In the genomic region with DNA sequence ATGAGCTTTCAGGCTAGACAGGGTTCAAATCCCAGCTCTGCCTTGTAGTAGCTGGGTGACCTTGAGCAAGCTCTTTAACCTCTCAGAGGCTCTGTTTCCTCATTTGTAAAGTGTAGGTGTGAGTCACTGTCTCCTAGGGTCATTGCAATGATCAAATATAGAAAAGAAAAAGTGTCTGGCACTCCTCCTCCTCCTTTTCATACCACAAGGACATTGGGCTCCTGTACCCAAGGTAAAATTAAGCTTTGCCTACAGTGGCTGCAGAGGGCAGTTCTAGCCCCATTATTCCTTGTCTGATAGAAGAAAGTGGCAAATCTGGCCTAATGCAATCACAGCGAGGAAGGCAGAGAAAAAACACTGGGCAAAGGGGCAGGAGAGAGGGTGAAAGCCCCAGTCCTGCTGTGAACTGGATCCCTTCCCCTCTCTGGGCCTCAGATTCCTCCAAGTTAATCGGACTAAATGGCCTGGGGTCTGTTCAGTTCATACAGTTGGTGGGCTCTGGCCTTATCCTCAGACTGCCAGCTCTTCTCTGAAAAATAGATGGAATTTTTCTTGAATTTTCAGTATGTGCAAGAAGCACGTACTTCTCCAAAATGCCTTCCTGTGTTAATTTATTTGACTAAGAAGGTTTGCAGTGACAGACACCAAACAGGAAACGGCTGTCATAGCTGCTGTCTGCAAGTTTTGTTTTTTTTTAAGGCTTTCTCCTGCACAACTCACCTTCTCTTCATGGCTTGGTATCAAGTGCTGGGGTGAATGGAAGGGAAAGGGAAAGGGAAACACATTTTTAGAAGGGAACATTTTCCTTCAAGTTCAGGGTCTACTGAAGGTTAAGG, we compare ENCODE assay signal across 1 cellular context.
TF ChIP-seq lines count a peak whose summit lies in the region.

No MANE protein-coding gene starts in this region.

TF ChIP-seq in GM12878, 131 proteins besides CTCF, POLR2A, EP300 and RAD21 (continued from another document):
- TF ChIP-seq, protein P1, sequence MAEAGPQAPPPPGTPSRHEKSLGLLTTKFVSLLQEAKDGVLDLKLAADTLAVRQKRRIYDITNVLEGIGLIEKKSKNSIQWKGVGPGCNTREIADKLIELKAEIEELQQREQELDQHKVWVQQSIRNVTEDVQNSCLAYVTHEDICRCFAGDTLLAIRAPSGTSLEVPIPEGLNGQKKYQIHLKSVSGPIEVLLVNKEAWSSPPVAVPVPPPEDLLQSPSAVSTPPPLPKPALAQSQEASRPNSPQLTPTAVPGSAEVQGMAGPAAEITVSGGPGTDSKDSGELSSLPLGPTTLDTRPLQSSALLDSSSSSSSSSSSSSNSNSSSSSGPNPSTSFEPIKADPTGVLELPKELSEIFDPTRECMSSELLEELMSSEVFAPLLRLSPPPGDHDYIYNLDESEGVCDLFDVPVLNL (IDR thresholded peaks at IDR 0.05; ENCODE audit: low read depth, low read length) = no peak
- TF ChIP-seq ATF3 (IDR thresholded peaks at IDR 0.05; ENCODE audit: borderline replicate concordance, extremely low read depth, low read depth, low read length) (no peak), PRDM15 (CRISPR knock-in tag; IDR thresholded peaks at IDR 0.05) (no peak), TCF7 (IDR thresholded peaks at IDR 0.05; ENCODE audit: borderline replicate concordance) (no peak), NFIC (IDR thresholded peaks at IDR 0.05; ENCODE audit: low read depth, low read length) (0 out of 2 replicates have a peak, but pooled peaks have one; percentile 49), CBFB (IDR thresholded peaks at IDR 0.05; ENCODE audit: low read depth) (no peak), ESRRA (IDR thresholded peaks at IDR 0.05; ENCODE audit: low read length) (peak; percentile 94; the same call in 1 of the 2 replicates), CUX1 (IDR thresholded peaks at IDR 0.05; ENCODE audit: insufficient replicate concordance, low read depth, low read length) (no peak), NR2C1 (IDR thresholded peaks at IDR 0.05) (peak; percentile 22; the same call in 1 of the 2 replicates), TCF3 (IDR thresholded peaks at IDR 0.05; ENCODE audit: borderline replicate concordance, insufficient read depth, low read depth, low read length) (no peak), DPF2 (IDR thresholded peaks at IDR 0.05) (0 out of 2 replicates have a peak, but pooled peaks have one; percentile 29), IKZF1 (conservative IDR thresholded peaks at IDR 0.05) (peak; percentile 23; the same call in 1 of the 2 replicates), IKZF2 (IDR thresholded peaks at IDR 0.05) (0 out of 4 replicates have a peak, but pooled peaks have one; percentile 7 to 17), PKNOX1 (IDR thresholded peaks at IDR 0.05) (peak; percentile 63; the same call in 1 of the 2 replicates), TCF12 (IDR thresholded peaks at IDR 0.05; ENCODE audit: low read depth, low read length) (no peak), TAF1 (IDR thresholded peaks at IDR 0.05; ENCODE audit: borderline replicate concordance, low read depth, low read length) (peak; percentile 16; the same call in 1 of the 2 replicates), NR2F1 (conservative IDR thresholded peaks at IDR 0.05) (peak; percentile 80), MEF2B (IDR thresholded peaks at IDR 0.05; ENCODE audit: partially characterized antibody, poor library complexity, severe bottlenecking) (peak; percentile 24), CBX3 (IDR thresholded peaks at IDR 0.05; ENCODE audit: borderline replicate concordance, low read depth) (no peak), ZNF384 (IDR thresholded peaks at IDR 0.05; ENCODE audit: borderline replicate concordance, low read depth, low read length) (peak; percentile 82), ZBED1 (IDR thresholded peaks at IDR 0.05; ENCODE audit: borderline replicate concordance) (no peak)
- TF ChIP-seq, protein P2, sequence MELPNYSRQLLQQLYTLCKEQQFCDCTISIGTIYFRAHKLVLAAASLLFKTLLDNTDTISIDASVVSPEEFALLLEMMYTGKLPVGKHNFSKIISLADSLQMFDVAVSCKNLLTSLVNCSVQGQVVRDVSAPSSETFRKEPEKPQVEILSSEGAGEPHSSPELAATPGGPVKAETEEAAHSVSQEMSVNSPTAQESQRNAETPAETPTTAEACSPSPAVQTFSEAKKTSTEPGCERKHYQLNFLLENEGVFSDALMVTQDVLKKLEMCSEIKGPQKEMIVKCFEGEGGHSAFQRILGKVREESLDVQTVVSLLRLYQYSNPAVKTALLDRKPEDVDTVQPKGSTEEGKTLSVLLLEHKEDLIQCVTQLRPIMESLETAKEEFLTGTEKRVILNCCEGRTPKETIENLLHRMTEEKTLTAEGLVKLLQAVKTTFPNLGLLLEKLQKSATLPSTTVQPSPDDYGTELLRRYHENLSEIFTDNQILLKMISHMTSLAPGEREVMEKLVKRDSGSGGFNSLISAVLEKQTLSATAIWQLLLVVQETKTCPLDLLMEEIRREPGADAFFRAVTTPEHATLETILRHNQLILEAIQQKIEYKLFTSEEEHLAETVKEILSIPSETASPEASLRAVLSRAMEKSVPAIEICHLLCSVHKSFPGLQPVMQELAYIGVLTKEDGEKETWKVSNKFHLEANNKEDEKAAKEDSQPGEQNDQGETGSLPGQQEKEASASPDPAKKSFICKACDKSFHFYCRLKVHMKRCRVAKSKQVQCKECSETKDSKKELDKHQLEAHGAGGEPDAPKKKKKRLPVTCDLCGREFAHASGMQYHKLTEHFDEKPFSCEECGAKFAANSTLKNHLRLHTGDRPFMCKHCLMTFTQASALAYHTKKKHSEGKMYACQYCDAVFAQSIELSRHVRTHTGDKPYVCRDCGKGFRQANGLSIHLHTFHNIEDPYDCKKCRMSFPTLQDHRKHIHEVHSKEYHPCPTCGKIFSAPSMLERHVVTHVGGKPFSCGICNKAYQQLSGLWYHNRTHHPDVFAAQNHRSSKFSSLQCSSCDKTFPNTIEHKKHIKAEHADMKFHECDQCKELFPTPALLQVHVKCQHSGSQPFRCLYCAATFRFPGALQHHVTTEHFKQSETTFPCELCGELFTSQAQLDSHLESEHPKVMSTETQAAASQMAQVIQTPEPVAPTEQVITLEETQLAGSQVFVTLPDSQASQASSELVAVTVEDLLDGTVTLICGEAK (IDR thresholded peaks at IDR 0.05; ENCODE audit: borderline replicate concordance) = no peak
- TF ChIP-seq, protein P3, sequence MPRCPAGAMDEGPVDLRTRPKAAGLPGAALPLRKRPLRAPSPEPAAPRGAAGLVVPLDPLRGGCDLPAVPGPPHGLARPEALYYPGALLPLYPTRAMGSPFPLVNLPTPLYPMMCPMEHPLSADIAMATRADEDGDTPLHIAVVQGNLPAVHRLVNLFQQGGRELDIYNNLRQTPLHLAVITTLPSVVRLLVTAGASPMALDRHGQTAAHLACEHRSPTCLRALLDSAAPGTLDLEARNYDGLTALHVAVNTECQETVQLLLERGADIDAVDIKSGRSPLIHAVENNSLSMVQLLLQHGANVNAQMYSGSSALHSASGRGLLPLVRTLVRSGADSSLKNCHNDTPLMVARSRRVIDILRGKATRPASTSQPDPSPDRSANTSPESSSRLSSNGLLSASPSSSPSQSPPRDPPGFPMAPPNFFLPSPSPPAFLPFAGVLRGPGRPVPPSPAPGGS (IDR thresholded peaks at IDR 0.05; ENCODE audit: borderline replicate concordance, insufficient read depth, low read depth, low read length, poor library complexity, severe bottlenecking) = no peak
